Comparison of ENCODE assay signal across 9 cellular contexts in genomic region chr2:115867024-115867423, GRCh38.
"Had no signal": no experiment of that assay in that cellular context is flagged by ENCODE, and none has a peak within 500 bp of the region (broad histone marks: within the 10 kb centered on the region; RNA-seq: fewer than 3 reads in every experiment).

No MANE protein-coding gene starts in this region.

- H3K4me3 Mint-ChIP-seq: HFFc6 had no signal

- FAIRE-seq: HTR-8/SVneo had no signal

- H3K4me2 ChIP-seq: KMS-11 had no signal

- H3K36me3 ChIP-seq: HAP-1 had no signal

- DNase-seq: GM23248, GOT3, H7, HFFc6, KBM-7 had no signal

- H3K27ac Mint-ChIP-seq: HFFc6 had no signal

- H3K9me3 ChIP-seq: HAP-1 had no signal

- H2AFZ ChIP-seq: GM23248 had no signal

- H3K4me1 ChIP-seq: HAP-1 had no signal

- ATAC-seq: HCT116 had no signal

- H3K4me3 ChIP-seq: GM23248, HAP-1 had no signal

- H3K9ac ChIP-seq: GM23248, KMS-11 had no signal

- H3K27ac ChIP-seq: GM23248, KMS-11 had no signal
